ENCODE assay signal across 9 cellular contexts in genomic region chr13:95704510-95704909, GRCh38. TPM values are rescaled to one million over a fixed set of nuclear protein-coding genes. Genes with fewer than 3 reads are reported as not detected.
DNase-seq lines count a peak whose midpoint lies in the region; ATAC-seq, FAIRE-seq and TF ChIP-seq lines count a peak whose summit lies in the region.
"Had no signal": no experiment of that assay in that cellular context is flagged by ENCODE, and none has a peak within 500 bp of the region (broad histone marks: within the 10 kb centered on the region; RNA-seq: fewer than 3 reads in every experiment).

No MANE protein-coding gene starts in this region.

- H3K4me1 Mint-ChIP-seq in neural progenitor cell, result no peaks in the 10 kb centered on the region

- no peak for TF ChIP-seq RAD21 in GM12878 (IDR thresholded peaks at IDR 0.05; ENCODE audit: insufficient read depth, low read depth, low read length)

- 100% methylated on average over 1 of the region's 3 CpGs for WGBS in GM12878 (ENCODE audit: insufficient coverage, insufficient replicate concordance, low lambda C conversion rate, missing lambda C conversion rate)

- H3K4me3 ChIP-seq in GM06990 (replicated peaks; ENCODE audit: low read depth, low read length) (no peak overlapping the region), GM12878 (no peak overlapping the region), neural progenitor cell (no peak overlapping the region)

- RAD21 ChIA-PET in GM12878 (lab: Charles Lee; ENCODE audit: unreplicated experiment), result no interaction called here

- H3K27ac ChIP-seq in GM12878 (ENCODE audit: control insufficient read depth, insufficient read depth), result no peak overlapping the region
- no peak overlapping the region for H3K27ac ChIP-seq in neural progenitor cell

- no peak overlapping the region for H3K9ac ChIP-seq in GM12878 (ENCODE audit: control insufficient read depth, insufficient read depth, low read length)
- no peak overlapping the region for H3K9ac ChIP-seq in neural progenitor cell

- FAIRE-seq in GM12878 (lab: Jason Lieb, UNC), result no peak

- POLR2A ChIA-PET in GM12878 (lab: Charles Lee), result interaction anchor here (0.5 to 1.9 kb wide), 2 partner anchors 7 to 29 kb away, joined by 3 to 4 read pairs; no protein-coding TSS in a partner anchor

- H3K9me3 Mint-ChIP-seq in neural progenitor cell, result no peaks in the 10 kb centered on the region

- DNase-seq in GM06990 (ENCODE audit: extremely low read depth, insufficient read length), result no peak
- DNase-seq in KBM-7, result peak; percentile 14
- DNase-seq in GM12878 (ENCODE audit: low read depth, low spot score), result no peak
- no peak for DNase-seq in neural progenitor cell (ENCODE audit: low spot score)
- no peak for DNase-seq in activated CD4-positive, alpha-beta T cell treated with anti-CD3 and anti-CD28 coated beads, Interleukin-2, amount 50 U/mL, for 4 hours
- no peak for DNase-seq in activated CD8-positive, alpha-beta memory T cell treated with anti-CD3 and anti-CD28 coated beads, Interleukin-2, amount 50 U/mL, for 4 hours
- no peak for DNase-seq in midbrain (lab: John Stamatoyannopoulos, UW)
- DNase-seq: activated CD8-positive, alpha-beta T cell treated with anti-CD3 and anti-CD28 coated beads, Interleukin-2, amount 10 ng/mL, durations not matched to agents 7 days and 5 days; nucleus accumbens had no signal

- CTCF ChIA-PET in GM12878 (lab: Yijun Ruan, JAX), result interaction anchor here (0.5 to 1.5 kb wide), 5 partner anchors 14 to 130 kb away, joined by 3 to 6 read pairs (median 4); partner anchors contain the start of gene DNAJC3

- in situ Hi-C loops in KBM-7 (cut with MboI; ENCODE audit: low pct_unique_long_range_greater_than_20kb, low sequenced_read_pairs), result no loop called here
- in situ Hi-C loops in GM12878 (cut with MboI), result no loop called here

- no peaks in the 10 kb centered on the region for H3K27me3 Mint-ChIP-seq in neural progenitor cell (ENCODE audit: insufficient read depth, low read depth)

- H3F3A ChIP-seq in neural progenitor cell (ENCODE audit: low read depth), result no peaks in the 10 kb centered on the region

- TF ChIP-seq POLR2A in GM12878 (IDR thresholded peaks at IDR 0.05; ENCODE audit: low read depth, low read length), result no peak

- TF ChIP-seq EP300 in GM12878 (IDR thresholded peaks at IDR 0.05; ENCODE audit: borderline replicate concordance in 1 of 2, control insufficient read depth in 1 of 2, low read depth in 2 of 2, low read length in 2 of 2), result no peak

- peaks cover 14% of the 10 kb centered on the region for H3K4me1 ChIP-seq in GM12878 (ENCODE audit: control insufficient read depth, insufficient read depth, low read length)
- H3K4me1 ChIP-seq in neural progenitor cell, result no peaks in the 10 kb centered on the region

- SMC1A ChIA-PET in GM12878 (lab: Charles Lee; ENCODE audit: uncharacterized antibody, unreplicated experiment), result interaction anchor here (1.3 to 2.0 kb wide), 3 partner anchors 59 to 130 kb away, joined by 3 to 5 read pairs (median 4); no protein-coding TSS in a partner anchor

- no peak for ATAC-seq in GM12878
- ATAC-seq: activated CD8-positive, alpha-beta T cell treated with anti-CD3 and anti-CD28 coated beads, Interleukin-2, amount 10 ng/mL, durations not matched to agents 7 days and 5 days had no signal

- H3K4me3 Mint-ChIP-seq in neural progenitor cell, result no peak overlapping the region
- H3K4me3 Mint-ChIP-seq: activated CD8-positive, alpha-beta T cell treated with anti-CD3 and anti-CD28 coated beads, Interleukin-2, amount 10 ng/mL, durations not matched to agents 7 days and 5 days had no signal

- H3K9me3 ChIP-seq in GM12878 (replicated peaks; ENCODE audit: control insufficient read depth, insufficient read depth, low read length), result no peaks in the 10 kb centered on the region; the same call in 2 of the 3 replicates
- H3K9me3 ChIP-seq in neural progenitor cell (ENCODE audit: low read depth), result no peaks in the 10 kb centered on the region

- no TSS peak for BruUV-seq in GM12878 (replicated peaks; lab: Mats Ljungman, UMichigan)

- TF ChIP-seq CTCF in GM06990 (IDR thresholded peaks at IDR 0.05; ENCODE audit: insufficient read depth, low read length, poor library complexity, severe bottlenecking), result peak; percentile 23
- peak in 2 of 3 experiments; percentile 17 to 29; a peak in 2 of 6 replicates for TF ChIP-seq CTCF in GM12878 (IDR thresholded peaks at IDR 0.05 in 2 of 3, conservative IDR thresholded peaks at IDR 0.05 in 1 of 3; ENCODE audit: control insufficient read depth in 2 of 3, extremely low read depth in 1 of 3, insufficient read depth in 1 of 3, low read depth in 3 of 3, low read length in 3 of 3)
- peak; percentile 43 for TF ChIP-seq CTCF in neural progenitor cell (IDR thresholded peaks at IDR 0.05)

- H3K4me2 ChIP-seq in GM12878 (ENCODE audit: control insufficient read depth, insufficient read depth) (no peak overlapping the region), neural progenitor cell (no peak overlapping the region)

- H2AFZ ChIP-seq in GM12878 (ENCODE audit: control insufficient read depth, low read depth, low read length) (no peak overlapping the region), neural progenitor cell (replicated peaks) (no peak overlapping the region)

- intact Hi-C loops in GM12878 (cut with micrococcal nuclease; ENCODE audit: unreplicated experiment), result no loop called here

- H3K36me3 ChIP-seq in GM06990 (ENCODE audit: control insufficient read depth, insufficient read depth, low read length) (no peaks in the 10 kb centered on the region; the same call in 1 of the 2 replicates), GM12878 (ENCODE audit: control insufficient read depth in 2 of 2, insufficient read depth in 2 of 2, low read length in 1 of 2) (peaks cover 0 to 7% of the 10 kb centered on the region in 2 experiments; a peak in 1 of 4 replicates), neural progenitor cell (no peaks in the 10 kb centered on the region)

- H4K20me1 ChIP-seq in GM12878 (ENCODE audit: control insufficient read depth, insufficient read depth), result peaks cover 4% of the 10 kb centered on the region; the same call in 1 of the 2 replicates
- no peaks in the 10 kb centered on the region for H4K20me1 ChIP-seq in neural progenitor cell (ENCODE audit: low read depth)

- H3K27ac Mint-ChIP-seq in neural progenitor cell, result no peak overlapping the region
- H3K27ac Mint-ChIP-seq: activated CD8-positive, alpha-beta T cell treated with anti-CD3 and anti-CD28 coated beads, Interleukin-2, amount 10 ng/mL, durations not matched to agents 7 days and 5 days had no signal

- H3K36me3 Mint-ChIP-seq in neural progenitor cell, result no peaks in the 10 kb centered on the region

- H3K27me3 ChIP-seq in GM06990 (replicated peaks; ENCODE audit: control insufficient read depth, insufficient read depth, low read length) (no peaks in the 10 kb centered on the region), GM12878 (replicated peaks in 1 of 2; ENCODE audit: control insufficient read depth in 2 of 2, insufficient read depth in 2 of 2, low read length in 1 of 2) (no peaks in the 10 kb centered on the region), neural progenitor cell (no peaks in the 10 kb centered on the region)

- H3K79me2 ChIP-seq in GM12878 (ENCODE audit: control insufficient read depth, insufficient read depth, low read length) (peaks cover 77% of the 10 kb centered on the region), neural progenitor cell (ENCODE audit: low read depth) (peaks cover 12% of the 10 kb centered on the region)

TF ChIP-seq in GM12878, 131 proteins besides CTCF, POLR2A, EP300 and RAD21:
- TF ChIP-seq ETV6 (conservative IDR thresholded peaks at IDR 0.05 in 1 of 2, IDR thresholded peaks at IDR 0.05 in 1 of 2; ENCODE audit: borderline replicate concordance in 1 of 2, low read depth in 1 of 2) (no peak), RFX5 (IDR thresholded peaks at IDR 0.05; ENCODE audit: low read depth, low read length) (no peak)

RNA-seq across cellular contexts. Expression of gene DNAJC3, which starts 27.6 kb away (rescaled TPM):
- 21.8 and 23.0 TPM in 2 replicates for total RNA-seq in GM12878 (2013; cell fraction: nucleolus; rRNA removed)
- total RNA-seq in GM12878 (2014; rRNA removed) (19.0 and 20.7 TPM in 2 replicates), GM12878 (2014; rRNA removed; fragmentation: Illumina TruSeq; extraction: Trizol) (25.9 and 28.9 TPM in 2 replicates), GM12878 (2021) (19.6 and 20.8 TPM in 2 replicates), neural progenitor cell (ENCODE audit: low replicate concordance) (14.1 and 17.3 TPM in 2 replicates)
- 15.0 TPM for polyA plus RNA-seq in GM12878 (2011; ENCODE audit: low read depth)
- polyA plus RNA-seq in GM12878 (2011; rRNA removed) (13.7 and 21.3 TPM in 2 replicates), GM12878 (2014; fragmentation: Illumina TruSeq; extraction: Trizol) (14.9 and 17.8 TPM in 2 replicates), GM12878 (2014; fragmentation: Nextera tagmentation; extraction: Ambion mirVana) (10 to 100 TPM in 1 of 2 experiments, 1 to 10 TPM in 1; 9.3 to 19.0 TPM), GM12878 (2014; rRNA removed) (9.7 and 11.4 TPM in 2 replicates), GM12878 (2016; fragmentation: Nextera tagmentation; extraction: Ambion mirVana) (10 to 100 TPM; 32.8 to 37.4 TPM)
- polyA plus RNA-seq in GM12878 (2011; cell fraction: cytosol; rRNA removed), result 6.3 and 7.2 TPM in 2 replicates
- 4.6 and 6.0 TPM in 2 replicates for polyA plus RNA-seq in GM12878 (2011; cell fraction: nucleus; rRNA removed)
- 19.2 and 20.5 TPM in 2 replicates for polyA plus RNA-seq in GM12878 (2012)
- 21.6 and 26.4 TPM in 2 replicates for polyA minus RNA-seq in GM12878 (2011; rRNA and poly(A)+ RNA removed)
- 11.5 and 12.4 TPM in 2 replicates for polyA minus RNA-seq in GM12878 (2011; cell fraction: cytosol; rRNA and poly(A)+ RNA removed)
- 6.5 and 8.6 TPM in 2 replicates for polyA minus RNA-seq in GM12878 (2011; cell fraction: nucleus; rRNA and poly(A)+ RNA removed)
